In genomic region chr6:13098808-13099570, GRCh38 we compare ENCODE assay signal across 19 cellular contexts.
A peak's percentile ranks its signal among the peaks of the same experiment; 100 is the strongest.
DNase-seq lines count a peak whose midpoint lies in the region; ATAC-seq and TF ChIP-seq lines count a peak whose summit lies in the region.
"Had no signal": no experiment of that assay in that cellular context is flagged by ENCODE, and none has a peak within 500 bp of the region (broad histone marks: within the 10 kb centered on the region; RNA-seq: fewer than 3 reads in every experiment).

No MANE protein-coding gene starts in this region.

- intact Hi-C loops in ascending aorta (cut with DNase I) (loop anchor here (5.0 kb wide), 1 partner anchor 142 kb away; no protein-coding TSS in a partner anchor), stomach (cut with DNase I; ENCODE audit: low total_unique reads) (no loop called here)
- intact Hi-C loops in naive thymus-derived CD4-positive, alpha-beta T cell (cut with micrococcal nuclease): no loop called here

- DNase-seq in EL (peak; percentile 38), HFFc6 (peak; percentile 12), ascending aorta (ENCODE audit: low spot score in 2 of 2) (no peak), SHP77 (lab: John Stamatoyannopoulos, UW) (no peak), stomach (no peak), T1000 (lab: John Stamatoyannopoulos, UW) (no peak)
- DNase-seq in naive thymus-derived CD4-positive, alpha-beta T cell: no peak
- no peak for DNase-seq in activated T-cell treated with anti-CD3 and anti-CD28 coated beads, Interleukin-2, amount 50 U/mL, for 48 hours
- DNase-seq: activated CD8-positive, alpha-beta T cell treated with anti-CD3 and anti-CD28 coated beads for 36 hours; activated naive CD4-positive, alpha-beta T cell; activated T-cell treated with anti-CD3 and anti-CD28 coated beads, Interleukin-2, amount 50 U/mL, for 1 hour; CD4-positive, alpha-beta T cell; central memory CD4-positive, alpha-beta T cell; kidney; right cardiac atrium; SJCRH30; thyroid gland had no signal

- H3K27me3 Mint-ChIP-seq in HFFc6 (ENCODE audit: insufficient read depth): no peaks in the 10 kb centered on the region
- H3K27me3 Mint-ChIP-seq in naive thymus-derived CD4-positive, alpha-beta T cell: peaks cover 8 to 21% (median 9%) of the 10 kb centered on the region in 5 donors
- H3K27me3 Mint-ChIP-seq: activated CD8-positive, alpha-beta T cell treated with anti-CD3 and anti-CD28 coated beads for 36 hours; CD4-positive, alpha-beta T cell had no signal

- H3K27ac ChIP-seq in ascending aorta (peak overlapping the region; percentile 65 to 80), stomach (no peak overlapping the region)
- no peak overlapping the region for H3K27ac ChIP-seq in naive thymus-derived CD4-positive, alpha-beta T cell (ENCODE audit: low read depth, low read length)
- H3K27ac ChIP-seq: SJCRH30 had no signal

- TF ChIP-seq CTCF in HFFc6 (IDR thresholded peaks at IDR 0.05) (no peak), ascending aorta (IDR thresholded peaks at IDR 0.05) (no peak), stomach (IDR thresholded peaks at IDR 0.05) (no peak)

- peaks cover 3 to 34% of the 10 kb centered on the region in 2 donors for H3K4me1 ChIP-seq in ascending aorta
- no peaks in the 10 kb centered on the region for H3K4me1 ChIP-seq in naive thymus-derived CD4-positive, alpha-beta T cell (ENCODE audit: control insufficient read depth in 2 of 2, insufficient read depth in 2 of 2, low read length in 2 of 2)
- peaks cover 0 to 30% (median 10%) of the 10 kb centered on the region in 4 donors for H3K4me1 ChIP-seq in stomach
- H3K4me1 ChIP-seq: HAP-1, SJCRH30 had no signal

- H3K27ac Mint-ChIP-seq in HFFc6: no peak overlapping the region
- no peak overlapping the region for H3K27ac Mint-ChIP-seq in naive thymus-derived CD4-positive, alpha-beta T cell
- H3K27ac Mint-ChIP-seq: activated CD8-positive, alpha-beta T cell treated with anti-CD3 and anti-CD28 coated beads for 36 hours; CD4-positive, alpha-beta T cell; WTC11 had no signal

- peak; percentile 37 for ATAC-seq in naive thymus-derived CD4-positive, alpha-beta T cell
- ATAC-seq: activated CD8-positive, alpha-beta T cell treated with anti-CD3 and anti-CD28 coated beads for 36 hours; right cardiac atrium; WTC11 had no signal

- H3K36me3 Mint-ChIP-seq in HFFc6 (ENCODE audit: low read depth): no peaks in the 10 kb centered on the region
- H3K36me3 Mint-ChIP-seq in naive thymus-derived CD4-positive, alpha-beta T cell: no peaks in the 10 kb centered on the region
- H3K36me3 Mint-ChIP-seq: WTC11 had no signal

- no peak for TF ChIP-seq POLR2A in stomach (IDR thresholded peaks at IDR 0.05)

- no peaks in the 10 kb centered on the region for H3K36me3 ChIP-seq in ascending aorta
- H3K36me3 ChIP-seq in naive thymus-derived CD4-positive, alpha-beta T cell (ENCODE audit: control insufficient read depth in 2 of 3, insufficient read depth in 3 of 3, low read length in 3 of 3): no peaks in the 10 kb centered on the region
- no peaks in the 10 kb centered on the region for H3K36me3 ChIP-seq in stomach
- H3K36me3 ChIP-seq: HAP-1, SJCRH30, thyroid gland had no signal

- 83 to 93% (median 92%) methylated on average over 5 of the region's 5 CpGs for WGBS in stomach, 5 donors

- POLR2A ChIA-PET in naive thymus-derived CD4-positive, alpha-beta T cell (lab: Charles Lee): no interaction called here

- H3K4me1 Mint-ChIP-seq in HFFc6 (ENCODE audit: low read depth): no peaks in the 10 kb centered on the region
- no peaks in the 10 kb centered on the region for H3K4me1 Mint-ChIP-seq in naive thymus-derived CD4-positive, alpha-beta T cell

- H3K9me3 Mint-ChIP-seq in HFFc6: no peaks in the 10 kb centered on the region
- H3K9me3 Mint-ChIP-seq in naive thymus-derived CD4-positive, alpha-beta T cell: peaks cover 0 to 1% (median 0%) of the 10 kb centered on the region in 11 donors
- H3K9me3 Mint-ChIP-seq: activated CD8-positive, alpha-beta T cell treated with anti-CD3 and anti-CD28 coated beads for 36 hours; CD4-positive, alpha-beta T cell; WTC11 had no signal

- H3K27me3 ChIP-seq in ascending aorta: no peaks in the 10 kb centered on the region
- H3K27me3 ChIP-seq in naive thymus-derived CD4-positive, alpha-beta T cell (ENCODE audit: control insufficient read depth in 2 of 2, insufficient read depth in 2 of 2, low read length in 2 of 2): no peaks in the 10 kb centered on the region
- no peaks in the 10 kb centered on the region for H3K27me3 ChIP-seq in stomach
- H3K27me3 ChIP-seq: SJCRH30, thyroid gland had no signal

- H3K4me3 Mint-ChIP-seq in HFFc6: no peak overlapping the region
- H3K4me3 Mint-ChIP-seq in naive thymus-derived CD4-positive, alpha-beta T cell: no peak overlapping the region
- H3K4me3 Mint-ChIP-seq: activated CD8-positive, alpha-beta T cell treated with anti-CD3 and anti-CD28 coated beads for 36 hours; CD4-positive, alpha-beta T cell; WTC11 had no signal

- no peak for TF ChIP-seq EP300 in stomach (IDR thresholded peaks at IDR 0.05)

- H3K4me3 ChIP-seq in ascending aorta: no peak overlapping the region
- H3K4me3 ChIP-seq in naive thymus-derived CD4-positive, alpha-beta T cell (ENCODE audit: low read length): no peak overlapping the region
- H3K4me3 ChIP-seq in stomach: no peak overlapping the region
- H3K4me3 ChIP-seq: HAP-1, SJCRH30, thyroid gland had no signal

- H3K9me3 ChIP-seq in ascending aorta (no peaks in the 10 kb centered on the region), stomach (no peaks in the 10 kb centered on the region)
- H3K9me3 ChIP-seq in naive thymus-derived CD4-positive, alpha-beta T cell (ENCODE audit: control insufficient read depth in 2 of 3, low read length in 3 of 3): no peaks in the 10 kb centered on the region
- H3K9me3 ChIP-seq: HAP-1, SJCRH30, thyroid gland had no signal

- CTCF ChIA-PET in naive thymus-derived CD4-positive, alpha-beta T cell (lab: Charles Lee): no interaction called here

Comparison
In these comparisons a context has a peak if more than half of its experiments do, and no peak if none do; other contexts are left out.
1. DNase-seq: peak in EL (single experiment) and HFFc6 (single experiment); none in ascending aorta (0 of 2), naive thymus-derived CD4-positive, alpha-beta T cell (0 of 9), activated T-cell treated with anti-CD3 and anti-CD28 coated beads, Interleukin-2, amount 50 U/mL, for 48 hours (0 of 2), SHP77 (0 of 2), stomach (single experiment) and T1000 (single experiment).
2. H3K27ac ChIP-seq: peak in ascending aorta (2 of 2); none in naive thymus-derived CD4-positive, alpha-beta T cell (single experiment) and stomach (0 of 5).